In genomic region chr15:79775821-79776220, GRCh38 we compare ENCODE assay signal across 9 cellular contexts.
"Had no signal": no experiment of that assay in that cellular context is flagged by ENCODE, and none has a peak within 500 bp of the region (broad histone marks: within the 10 kb centered on the region; RNA-seq: fewer than 3 reads in every experiment).

No MANE protein-coding gene starts in this region.

- H3K27ac ChIP-seq: GM23248, HL-60 had no signal

- H3K36me3 ChIP-seq: HAP-1 had no signal

- H3K9me3 ChIP-seq: HAP-1 had no signal

- H3K4me1 ChIP-seq: HAP-1 had no signal

- ATAC-seq: HCT116, HepG2 had no signal

- DNase-seq: GM23248, GOT3, H7, HFFc6, KG1 had no signal

- H3K9ac ChIP-seq: GM23248 had no signal

- H3K4me3 ChIP-seq: GM23248, HAP-1 had no signal

- H2AFZ ChIP-seq: GM23248 had no signal

- FAIRE-seq: HepG2 had no signal
